In the genomic region with DNA sequence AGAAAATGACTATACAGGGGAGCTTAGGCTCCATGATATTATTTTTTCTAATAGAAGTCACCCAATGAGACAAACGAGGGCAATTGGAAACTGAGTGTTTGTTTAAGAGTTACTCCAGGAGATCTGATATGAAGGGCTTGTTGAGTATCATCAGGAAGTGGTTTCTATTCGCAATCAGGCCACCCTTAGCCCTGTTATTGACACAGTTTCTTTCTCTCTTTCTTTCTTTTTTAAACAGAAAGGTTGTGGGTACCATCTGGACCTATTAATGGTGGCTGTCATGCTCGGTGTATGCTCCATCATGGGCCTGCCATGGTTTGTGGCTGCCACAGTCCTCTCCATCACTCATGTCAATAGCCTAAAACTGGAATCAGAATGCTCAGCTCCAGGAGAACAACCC, we compare ENCODE assay signal across 17 cellular contexts.
DNase-seq lines count a peak whose midpoint lies in the region; ATAC-seq lines count a peak whose summit lies in the region.
"Had no signal": no experiment of that assay in that cellular context is flagged by ENCODE, and none has a peak within 500 bp of the region (broad histone marks: within the 10 kb centered on the region; RNA-seq: fewer than 3 reads in every experiment).

No MANE protein-coding gene starts in this region.

- H3K36me3 ChIP-seq in CD4-positive, alpha-beta memory T cell (ENCODE audit: insufficient read depth, low read length) = no peaks in the 10 kb centered on the region
- no peaks in the 10 kb centered on the region for H3K36me3 ChIP-seq in SJCRH30
- H3K36me3 ChIP-seq: BE2C, colonic mucosa had no signal

- no peaks in the 10 kb centered on the region for H3K9me3 ChIP-seq in CD4-positive, alpha-beta memory T cell (ENCODE audit: control insufficient read depth in 1 of 2, low read length in 2 of 2)
- no peaks in the 10 kb centered on the region for H3K9me3 ChIP-seq in SJCRH30 (replicated peaks)
- H3K9me3 ChIP-seq: BE2C, colonic mucosa had no signal

- CTCF ChIA-PET in CD4-positive, alpha-beta memory T cell (lab: Charles Lee; ENCODE audit: partially characterized antibody) = interaction anchor here (0.6 to 5.0 kb wide), 5 partner anchors 9 to 168 kb away, joined by 3 to 22 read pairs (median 5); no protein-coding TSS in a partner anchor
- CTCF ChIA-PET in T-cell (lab: Charles Lee) = interaction anchor here (0.6 to 2.0 kb wide), 3 partner anchors 9 to 721 kb away, joined by 3 to 5 read pairs (median 3); no protein-coding TSS in a partner anchor

- no peaks in the 10 kb centered on the region for H3K9me3 Mint-ChIP-seq in CD4-positive, alpha-beta memory T cell
- H3K9me3 Mint-ChIP-seq in T-cell (no peaks in the 10 kb centered on the region), immature natural killer cell (peaks cover 0 to 2% (median 0%) of the 10 kb centered on the region in 6 donors)

- ATAC-seq in T-cell (replicated peaks in 1 of 4) = peak; percentile 57 to 73 (median 71)
- no peak for ATAC-seq in HG03439 (IDR thresholded peaks at IDR 0.05; ENCODE audit: unreplicated experiment)
- ATAC-seq: foreskin keratinocyte had no signal

- H3K36me3 Mint-ChIP-seq in CD4-positive, alpha-beta memory T cell = peaks cover 0 to 4% of the 10 kb centered on the region in 2 donors
- H3K36me3 Mint-ChIP-seq in T-cell (no peaks in the 10 kb centered on the region), immature natural killer cell (peaks cover 0 to 7% (median 0%) of the 10 kb centered on the region in 3 donors)

- POLR2A ChIA-PET in CD4-positive, alpha-beta memory T cell (lab: Charles Lee; ENCODE audit: partially characterized antibody) = interaction anchor here (0.6 to 1.9 kb wide), 5 partner anchors 31 to 364 kb away, joined by 3 to 17 read pairs (median 3); no protein-coding TSS in a partner anchor
- POLR2A ChIA-PET in T-cell (lab: Charles Lee) = no interaction called here

- intact Hi-C loops in CD4-positive, alpha-beta memory T cell (cut with micrococcal nuclease) = loop anchor here (10.0 kb wide), 2 partner anchors 358 to 542 kb away; partner anchors contain the start of genes IFIH1 and TBR1

- H3K27me3 Mint-ChIP-seq in CD4-positive, alpha-beta memory T cell = no peaks in the 10 kb centered on the region
- no peaks in the 10 kb centered on the region for H3K27me3 Mint-ChIP-seq in T-cell
- H3K27me3 Mint-ChIP-seq in immature natural killer cell (ENCODE audit: low read depth in 3 of 3) = peaks cover 0 to 2% (median 0%) of the 10 kb centered on the region in 3 donors

- H3K27me3 ChIP-seq in CD4-positive, alpha-beta memory T cell (ENCODE audit: insufficient read depth, low read length) = no peaks in the 10 kb centered on the region
- H3K27me3 ChIP-seq in SJCRH30 = no peaks in the 10 kb centered on the region
- H3K27me3 ChIP-seq: BE2C, colonic mucosa, foreskin keratinocyte had no signal

- H3K27ac Mint-ChIP-seq in CD4-positive, alpha-beta memory T cell = peak overlapping the region; percentile 70 to 95 (median 93)
- H3K27ac Mint-ChIP-seq in T-cell (peak overlapping the region; percentile 95 to 99), immature natural killer cell (peak overlapping the region in 4 of 6 donors; percentile 17 to 68 (median 30))

- H3K4me3 Mint-ChIP-seq in CD4-positive, alpha-beta memory T cell = peak overlapping the region; percentile 63 to 88 (median 76)
- H3K4me3 Mint-ChIP-seq in T-cell (peak overlapping the region in 2 of 3 donors; percentile 28 to 59), immature natural killer cell (peak overlapping the region; percentile 31 to 75 (median 53))

- peak overlapping the region; percentile 20 for H3K27ac ChIP-seq in CD4-positive, alpha-beta memory T cell (ENCODE audit: low read depth, low read length)
- H3K27ac ChIP-seq in SJCRH30 = no peak overlapping the region
- H3K27ac ChIP-seq: colonic mucosa, foreskin keratinocyte had no signal

- peaks cover 48 to 61% (median 53%) of the 10 kb centered on the region in 4 donors for H3K4me1 Mint-ChIP-seq in CD4-positive, alpha-beta memory T cell
- peaks cover 56 to 59% (median 57%) of the 10 kb centered on the region in 3 donors for H3K4me1 Mint-ChIP-seq in T-cell
- H3K4me1 Mint-ChIP-seq in immature natural killer cell = peaks cover 49 to 53% of the 10 kb centered on the region in 2 donors

- DNase-seq in CD4-positive, alpha-beta memory T cell = peak; percentile 38 to 56 (median 44)
- DNase-seq in DMS153 treated with DMSO at 0.1 percent for 48 hours (lab: John Stamatoyannopoulos, UW; ENCODE audit: unreplicated experiment) (peak; percentile 38), T-cell (peak in 3 of 34 experiments; percentile 1 to 6 (median 4)), immature natural killer cell (peak in 2 of 3 donors; percentile 6 to 31), NAMALWA (ENCODE audit: low spot score) (no peak), SJCRH30 (no peak)
- DNase-seq: activated effector memory CD4-positive, alpha-beta T cell treated with anti-CD3 and anti-CD28 coated beads, Interleukin-2, amount 50 U/mL, for 16 hours; BE2C; colonic mucosa; DMS79 treated with DMSO at 0.1 percent for 48 hours; foreskin keratinocyte; HCEC 1CT; NCI-H2171; posterior cingulate gyrus; Right ventricle myocardium superior; trophoblast cell had no signal

- H3K4me1 ChIP-seq in CD4-positive, alpha-beta memory T cell (ENCODE audit: insufficient read depth, low read length) = peaks cover 60% of the 10 kb centered on the region
- 0 out of 2 replicates have a peak, but pooled peaks cover 2% of the 10 kb centered on the region for H3K4me1 ChIP-seq in SJCRH30
- H3K4me1 ChIP-seq: BE2C, colonic mucosa, foreskin keratinocyte had no signal

- H3K4me3 ChIP-seq in CD4-positive, alpha-beta memory T cell (ENCODE audit: low read length in 2 of 2) = peak overlapping the region; percentile 18 to 38
- no peak overlapping the region for H3K4me3 ChIP-seq in SJCRH30
- H3K4me3 ChIP-seq: colonic mucosa had no signal

Comparison
In these comparisons a context has a peak if more than half of its experiments do, and no peak if none do; other contexts are left out.
1. DNase-seq: peak in CD4-positive, alpha-beta memory T cell (5 of 5), DMS153 treated with DMSO at 0.1 percent for 48 hours (single experiment) and immature natural killer cell (2 of 3); none in NAMALWA (single experiment) and SJCRH30 (0 of 2).
2. H3K27ac Mint-ChIP-seq: peak in every context shown above with its lines; median percentile 97 in T-cell; 93 in CD4-positive, alpha-beta memory T cell; 30 in immature natural killer cell.
3. Peak in every context shown above with its lines, with median percentiles within 50 percentile points of each other: H3K4me3 Mint-ChIP-seq.